12 cellular contexts compared by ENCODE assay signal in the genomic region with DNA sequence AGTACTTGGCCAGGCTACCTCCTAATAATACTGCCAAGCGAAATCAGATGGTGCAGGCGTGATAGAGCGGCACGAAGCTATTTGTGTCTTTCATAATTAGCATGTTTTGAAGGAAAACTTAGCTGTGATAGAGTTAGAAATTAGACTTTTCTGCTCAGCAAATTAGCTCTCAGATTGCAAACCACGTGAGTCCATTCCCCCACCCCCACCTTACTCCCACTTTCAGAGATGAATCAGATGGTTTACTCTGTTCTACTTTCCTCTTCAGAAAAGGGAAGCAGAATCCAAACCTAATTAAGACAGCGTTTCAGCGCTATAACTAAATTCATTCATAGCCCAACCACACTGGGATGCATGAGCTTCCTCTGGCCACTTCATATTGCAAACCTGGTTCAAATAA.
A peak's percentile ranks its signal among the peaks of the same experiment; 100 is the strongest.
DNase-seq lines count a peak whose midpoint lies in the region; ATAC-seq and TF ChIP-seq lines count a peak whose summit lies in the region.
"Had no signal": no experiment of that assay in that cellular context is flagged by ENCODE, and none has a peak within 500 bp of the region (broad histone marks: within the 10 kb centered on the region; RNA-seq: fewer than 3 reads in every experiment).

No MANE protein-coding gene starts in this region.

- peak; percentile 8 for DNase-seq in activated CD8-positive, alpha-beta T cell treated with anti-CD3 and anti-CD28 coated beads for 36 hours
- DNase-seq in activated CD8-positive, alpha-beta T cell treated with anti-CD3 and anti-CD28 coated beads, Interleukin-2, amount 10 ng/mL, durations not matched to agents 7 days and 5 days, result no peak
- DNase-seq in OCI-M1 (lab: John Stamatoyannopoulos, UW), result peak; percentile 69
- peak; percentile 67 for DNase-seq in superior temporal gyrus (ENCODE audit: extremely low spot score)
- no peak for DNase-seq in stimulated activated CD4-positive, alpha-beta T cell treated with anti-CD3 and anti-CD28 coated beads, Interleukin-4, amount 100 ng/mL, for 4 hours
- no peak for DNase-seq in stimulated activated CD4-positive, alpha-beta T cell treated with anti-CD3 and anti-CD28 coated beads, Interleukin-2, amount 100 ng/mL, for 24 hours
- no peak for DNase-seq in islet precursor cell
- DNase-seq: mucosa of descending colon, uterus had no signal

- POLR2A ChIA-PET in activated CD8-positive, alpha-beta T cell treated with anti-CD3 and anti-CD28 coated beads for 36 hours (lab: Charles Lee), result no interaction called here
- POLR2A ChIA-PET in activated CD8-positive, alpha-beta T cell treated with anti-CD3 and anti-CD28 coated beads, Interleukin-2, amount 10 ng/mL, durations not matched to agents 7 days and 5 days (lab: Charles Lee), result no interaction called here

- no peak for TF ChIP-seq CTCF in activated CD8-positive, alpha-beta T cell treated with anti-CD3 and anti-CD28 coated beads for 36 hours (IDR thresholded peaks at IDR 0.05)

- intact Hi-C loops in activated CD8-positive, alpha-beta T cell treated with anti-CD3 and anti-CD28 coated beads for 36 hours (cut with micrococcal nuclease), result no loop called here

- CTCF ChIA-PET in activated CD8-positive, alpha-beta T cell treated with anti-CD3 and anti-CD28 coated beads for 36 hours (lab: Charles Lee), result interaction anchor here (1.1 to 4.2 kb wide), 4 partner anchors 9 to 218 kb away, joined by 3 to 17 read pairs (median 6); no protein-coding TSS in a partner anchor
- CTCF ChIA-PET in activated CD8-positive, alpha-beta T cell treated with anti-CD3 and anti-CD28 coated beads, Interleukin-2, amount 10 ng/mL, durations not matched to agents 7 days and 5 days (lab: Charles Lee), result interaction anchor here (1.2 to 4.7 kb wide), 2 partner anchors 10 to 362 kb away, joined by 5 to 20 read pairs; no protein-coding TSS in a partner anchor

- peaks cover 31% of the 10 kb centered on the region for H3K4me1 Mint-ChIP-seq in activated CD8-positive, alpha-beta T cell treated with anti-CD3 and anti-CD28 coated beads for 36 hours (ENCODE audit: low read depth)
- H3K4me1 Mint-ChIP-seq in activated CD8-positive, alpha-beta T cell treated with anti-CD3 and anti-CD28 coated beads, Interleukin-2, amount 10 ng/mL, durations not matched to agents 7 days and 5 days (ENCODE audit: low read depth), result peaks cover 14% of the 10 kb centered on the region

- no peaks in the 10 kb centered on the region for H3K9me3 Mint-ChIP-seq in activated CD8-positive, alpha-beta T cell treated with anti-CD3 and anti-CD28 coated beads for 36 hours
- no peaks in the 10 kb centered on the region for H3K9me3 Mint-ChIP-seq in activated CD8-positive, alpha-beta T cell treated with anti-CD3 and anti-CD28 coated beads, Interleukin-2, amount 10 ng/mL, durations not matched to agents 7 days and 5 days (ENCODE audit: insufficient read depth)

- no peak overlapping the region for H3K27ac Mint-ChIP-seq in activated CD8-positive, alpha-beta T cell treated with anti-CD3 and anti-CD28 coated beads for 36 hours
- H3K27ac Mint-ChIP-seq in activated CD8-positive, alpha-beta T cell treated with anti-CD3 and anti-CD28 coated beads, Interleukin-2, amount 10 ng/mL, durations not matched to agents 7 days and 5 days, result no peak overlapping the region

- H3K27me3 Mint-ChIP-seq in activated CD8-positive, alpha-beta T cell treated with anti-CD3 and anti-CD28 coated beads for 36 hours, result no peaks in the 10 kb centered on the region
- no peaks in the 10 kb centered on the region for H3K27me3 Mint-ChIP-seq in activated CD8-positive, alpha-beta T cell treated with anti-CD3 and anti-CD28 coated beads, Interleukin-2, amount 10 ng/mL, durations not matched to agents 7 days and 5 days (ENCODE audit: low read depth)

- ATAC-seq in activated CD8-positive, alpha-beta T cell treated with anti-CD3 and anti-CD28 coated beads for 36 hours, result no peak
- ATAC-seq in activated CD8-positive, alpha-beta T cell treated with anti-CD3 and anti-CD28 coated beads, Interleukin-2, amount 10 ng/mL, durations not matched to agents 7 days and 5 days, result no peak
- ATAC-seq in HG02970 (IDR thresholded peaks at IDR 0.05; ENCODE audit: low FRiP score, unreplicated experiment), result peak; percentile 48
- ATAC-seq: A549, mucosa of descending colon, sciatic nerve had no signal

- no peaks in the 10 kb centered on the region for H3K36me3 Mint-ChIP-seq in activated CD8-positive, alpha-beta T cell treated with anti-CD3 and anti-CD28 coated beads for 36 hours (ENCODE audit: low read depth)
- H3K36me3 Mint-ChIP-seq in activated CD8-positive, alpha-beta T cell treated with anti-CD3 and anti-CD28 coated beads, Interleukin-2, amount 10 ng/mL, durations not matched to agents 7 days and 5 days (ENCODE audit: low read depth), result no peaks in the 10 kb centered on the region

- no peak overlapping the region for H3K4me3 Mint-ChIP-seq in activated CD8-positive, alpha-beta T cell treated with anti-CD3 and anti-CD28 coated beads for 36 hours
- H3K4me3 Mint-ChIP-seq in activated CD8-positive, alpha-beta T cell treated with anti-CD3 and anti-CD28 coated beads, Interleukin-2, amount 10 ng/mL, durations not matched to agents 7 days and 5 days, result no peak overlapping the region

Comparison
In these comparisons a context has a peak if more than half of its experiments do, and no peak if none do; other contexts are left out.
1. DNase-seq: peak in activated CD8-positive, alpha-beta T cell treated with anti-CD3 and anti-CD28 coated beads for 36 hours (single experiment), OCI-M1 (single experiment) and superior temporal gyrus (single experiment); none in activated CD8-positive, alpha-beta T cell treated with anti-CD3 and anti-CD28 coated beads, Interleukin-2, amount 10 ng/mL, durations not matched to agents 7 days and 5 days (single experiment), stimulated activated CD4-positive, alpha-beta T cell treated with anti-CD3 and anti-CD28 coated beads, Interleukin-4, amount 100 ng/mL, for 4 hours (0 of 2), stimulated activated CD4-positive, alpha-beta T cell treated with anti-CD3 and anti-CD28 coated beads, Interleukin-2, amount 100 ng/mL, for 24 hours (0 of 2) and islet precursor cell (single experiment).